ENCODE assay signal across 1 cellular context in genomic region chr1:235945775-235946565, GRCh38.
TF ChIP-seq lines count a peak whose summit lies in the region.

No MANE protein-coding gene starts in this region.

TF ChIP-seq in HepG2, 621 proteins besides CTCF, POLR2A, EP300 and RAD21 (continued from another document and continues in another):
- TF ChIP-seq ETS1 (CRISPR knock-in tag; IDR thresholded peaks at IDR 0.05) (no peak), CHD4 (IDR thresholded peaks at IDR 0.05; ENCODE audit: borderline replicate concordance, low read length) (no peak), ZNF282 (IDR thresholded peaks at IDR 0.05; ENCODE audit: partially characterized antibody) (no peak), JARID2 (CRISPR knock-in tag; IDR thresholded peaks at IDR 0.05; ENCODE audit: insufficient replicate concordance) (no peak), ATRX (CRISPR knock-in tag; IDR thresholded peaks at IDR 0.05; ENCODE audit: borderline replicate concordance) (no peak), ASH2L (IDR thresholded peaks at IDR 0.05; ENCODE audit: insufficient read length, low read depth, low read length) (no peak), PAF1 (CRISPR knock-in tag; IDR thresholded peaks at IDR 0.05) (no peak), ZNF501 (CRISPR knock-in tag; IDR thresholded peaks at IDR 0.05) (no peak), ZNF570 (CRISPR knock-in tag; IDR thresholded peaks at IDR 0.05; ENCODE audit: borderline replicate concordance) (no peak), ZFP1 (CRISPR knock-in tag; IDR thresholded peaks at IDR 0.05) (no peak), MAX (IDR thresholded peaks at IDR 0.05) (peak; percentile 44; the same call in 1 of the 2 replicates), MAFF (IDR thresholded peaks at IDR 0.05; ENCODE audit: low read depth, low read length) (no peak), TFE3 (CRISPR knock-in tag; IDR thresholded peaks at IDR 0.05) (no peak), U2AF2 (IDR thresholded peaks at IDR 0.05; ENCODE audit: low read depth, low read length) (no peak), REST (IDR thresholded peaks at IDR 0.05; ENCODE audit: borderline replicate concordance in 1 of 2, low read depth in 1 of 2, low read length in 2 of 2) (0 out of 4 replicates have a peak, but pooled peaks of 1 of the 2 experiments have one; percentile 35), ZNF18 (CRISPR knock-in tag; IDR thresholded peaks at IDR 0.05; ENCODE audit: insufficient replicate concordance) (no peak), KDM6A (CRISPR knock-in tag; IDR thresholded peaks at IDR 0.05; ENCODE audit: low read depth) (no peak), CCDC6 (CRISPR knock-in tag; IDR thresholded peaks at IDR 0.05) (no peak), ERF (CRISPR knock-in tag; IDR thresholded peaks at IDR 0.05) (no peak), SYNCRIP (IDR thresholded peaks at IDR 0.05; ENCODE audit: insufficient read depth, low read depth, low read length) (no peak), ZNF530 (CRISPR knock-in tag; IDR thresholded peaks at IDR 0.05; ENCODE audit: low read depth) (no peak), ZNF207 (IDR thresholded peaks at IDR 0.05; ENCODE audit: borderline replicate concordance) (no peak), TRAFD1 (CRISPR knock-in tag; IDR thresholded peaks at IDR 0.05; ENCODE audit: borderline replicate concordance) (no peak), GTF3A (CRISPR knock-in tag; conservative IDR thresholded peaks at IDR 0.05) (no peak), TFDP2 (CRISPR knock-in tag; IDR thresholded peaks at IDR 0.05) (no peak), ZEB1 (IDR thresholded peaks at IDR 0.05; ENCODE audit: insufficient replicate concordance, low read depth) (no peak), PBX2 (CRISPR knock-in tag; IDR thresholded peaks at IDR 0.05) (no peak), SP140L (CRISPR knock-in tag; IDR thresholded peaks at IDR 0.05; ENCODE audit: borderline replicate concordance) (0 out of 2 replicates have a peak, but pooled peaks have one; percentile 67), ZNF468 (CRISPR knock-in tag; IDR thresholded peaks at IDR 0.05) (no peak), TOPORS (CRISPR knock-in tag; IDR thresholded peaks at IDR 0.05) (no peak), EEA1 (CRISPR knock-in tag; IDR thresholded peaks at IDR 0.05; ENCODE audit: borderline replicate concordance) (no peak)
- TF ChIP-seq, protein P1, sequence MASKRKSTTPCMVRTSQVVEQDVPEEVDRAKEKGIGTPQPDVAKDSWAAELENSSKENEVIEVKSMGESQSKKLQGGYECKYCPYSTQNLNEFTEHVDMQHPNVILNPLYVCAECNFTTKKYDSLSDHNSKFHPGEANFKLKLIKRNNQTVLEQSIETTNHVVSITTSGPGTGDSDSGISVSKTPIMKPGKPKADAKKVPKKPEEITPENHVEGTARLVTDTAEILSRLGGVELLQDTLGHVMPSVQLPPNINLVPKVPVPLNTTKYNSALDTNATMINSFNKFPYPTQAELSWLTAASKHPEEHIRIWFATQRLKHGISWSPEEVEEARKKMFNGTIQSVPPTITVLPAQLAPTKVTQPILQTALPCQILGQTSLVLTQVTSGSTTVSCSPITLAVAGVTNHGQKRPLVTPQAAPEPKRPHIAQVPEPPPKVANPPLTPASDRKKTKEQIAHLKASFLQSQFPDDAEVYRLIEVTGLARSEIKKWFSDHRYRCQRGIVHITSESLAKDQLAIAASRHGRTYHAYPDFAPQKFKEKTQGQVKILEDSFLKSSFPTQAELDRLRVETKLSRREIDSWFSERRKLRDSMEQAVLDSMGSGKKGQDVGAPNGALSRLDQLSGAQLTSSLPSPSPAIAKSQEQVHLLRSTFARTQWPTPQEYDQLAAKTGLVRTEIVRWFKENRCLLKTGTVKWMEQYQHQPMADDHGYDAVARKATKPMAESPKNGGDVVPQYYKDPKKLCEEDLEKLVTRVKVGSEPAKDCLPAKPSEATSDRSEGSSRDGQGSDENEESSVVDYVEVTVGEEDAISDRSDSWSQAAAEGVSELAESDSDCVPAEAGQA (IDR thresholded peaks at IDR 0.05; ENCODE audit: low read depth): no peak
- TF ChIP-seq, protein P1 (CRISPR knock-in tag; IDR thresholded peaks at IDR 0.05; ENCODE audit: borderline replicate concordance): no peak
- TF ChIP-seq, protein P2, sequence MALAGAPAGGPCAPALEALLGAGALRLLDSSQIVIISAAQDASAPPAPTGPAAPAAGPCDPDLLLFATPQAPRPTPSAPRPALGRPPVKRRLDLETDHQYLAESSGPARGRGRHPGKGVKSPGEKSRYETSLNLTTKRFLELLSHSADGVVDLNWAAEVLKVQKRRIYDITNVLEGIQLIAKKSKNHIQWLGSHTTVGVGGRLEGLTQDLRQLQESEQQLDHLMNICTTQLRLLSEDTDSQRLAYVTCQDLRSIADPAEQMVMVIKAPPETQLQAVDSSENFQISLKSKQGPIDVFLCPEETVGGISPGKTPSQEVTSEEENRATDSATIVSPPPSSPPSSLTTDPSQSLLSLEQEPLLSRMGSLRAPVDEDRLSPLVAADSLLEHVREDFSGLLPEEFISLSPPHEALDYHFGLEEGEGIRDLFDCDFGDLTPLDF (CRISPR knock-in tag; IDR thresholded peaks at IDR 0.05): no peak
- TF ChIP-seq, protein P3, sequence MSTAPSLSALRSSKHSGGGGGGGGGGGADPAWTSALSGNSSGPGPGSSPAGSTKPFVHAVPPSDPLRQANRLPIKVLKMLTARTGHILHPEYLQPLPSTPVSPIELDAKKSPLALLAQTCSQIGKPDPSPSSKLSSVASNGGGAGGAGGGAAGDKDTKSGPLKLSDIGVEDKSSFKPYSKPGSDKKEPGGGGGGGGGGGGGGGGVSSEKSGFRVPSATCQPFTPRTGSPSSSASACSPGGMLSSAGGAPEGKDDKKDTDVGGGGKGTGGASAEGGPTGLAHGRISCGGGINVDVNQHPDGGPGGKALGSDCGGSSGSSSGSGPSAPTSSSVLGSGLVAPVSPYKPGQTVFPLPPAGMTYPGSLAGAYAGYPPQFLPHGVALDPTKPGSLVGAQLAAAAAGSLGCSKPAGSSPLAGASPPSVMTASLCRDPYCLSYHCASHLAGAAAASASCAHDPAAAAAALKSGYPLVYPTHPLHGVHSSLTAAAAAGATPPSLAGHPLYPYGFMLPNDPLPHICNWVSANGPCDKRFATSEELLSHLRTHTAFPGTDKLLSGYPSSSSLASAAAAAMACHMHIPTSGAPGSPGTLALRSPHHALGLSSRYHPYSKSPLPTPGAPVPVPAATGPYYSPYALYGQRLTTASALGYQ (CRISPR knock-in tag; IDR thresholded peaks at IDR 0.05): no peak
- TF ChIP-seq, protein P4, sequence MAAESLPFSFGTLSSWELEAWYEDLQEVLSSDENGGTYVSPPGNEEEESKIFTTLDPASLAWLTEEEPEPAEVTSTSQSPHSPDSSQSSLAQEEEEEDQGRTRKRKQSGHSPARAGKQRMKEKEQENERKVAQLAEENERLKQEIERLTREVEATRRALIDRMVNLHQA (CRISPR knock-in tag; IDR thresholded peaks at IDR 0.05): no peak
